In the genomic region with DNA sequence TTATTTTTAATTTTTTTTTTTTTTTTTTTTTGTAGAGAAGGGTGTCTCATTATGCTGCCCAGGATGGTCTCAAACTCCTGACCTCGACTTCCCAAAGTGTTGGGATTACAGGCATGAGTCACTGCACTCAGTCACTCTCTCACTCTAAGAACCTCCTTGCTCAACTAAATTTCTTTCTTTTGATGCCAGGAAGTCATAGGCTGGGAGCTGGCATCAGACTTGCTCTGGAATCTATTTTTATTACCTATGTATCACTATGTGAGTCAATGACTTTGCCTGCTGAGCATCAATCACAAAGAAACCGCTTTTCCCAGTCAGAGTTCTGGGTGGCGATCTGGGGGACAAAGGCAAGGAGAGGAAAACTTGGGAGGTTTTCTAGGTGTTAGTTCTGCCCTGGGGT, we compare ENCODE assay signal across 16 cellular contexts. TPM values are rescaled to one million over a fixed set of nuclear protein-coding genes. Genes with fewer than 3 reads are reported as not detected.
DNase-seq lines count a peak whose midpoint lies in the region; ATAC-seq and TF ChIP-seq lines count a peak whose summit lies in the region.
"Had no signal": no experiment of that assay in that cellular context is flagged by ENCODE, and none has a peak within 500 bp of the region (broad histone marks: within the 10 kb centered on the region; RNA-seq: fewer than 3 reads in every experiment).

No MANE protein-coding gene starts in this region.

- DNase-seq in Daoy (ENCODE audit: low read depth) (peak; percentile 82), NCI-H226 (peak; percentile 41), choroid plexus epithelial cell (ENCODE audit: low read depth) (peak; percentile 40), omental fat pad (ENCODE audit: low spot score) (no peak), SIG-M5 (lab: John Stamatoyannopoulos, UW) (no peak), C1 segment of cervical spinal cord (lab: John Stamatoyannopoulos, UW) (no peak), stomach (no peak), NCI-H1417 (lab: John Stamatoyannopoulos, UW) (no peak)
- DNase-seq: activated naive CD4-positive, alpha-beta T cell treated with anti-CD3 and anti-CD28 coated beads, Interleukin-2, amount 10 ng/mL, durations not matched to agents 7 days and 5 days; CD8-positive, alpha-beta memory T cell; colonic mucosa; gastrocnemius medialis; NCI-H446 treated with DMSO at 0.1 percent for 48 hours; SHP77; stimulated activated CD4-positive, alpha-beta T cell treated with anti-CD3 and anti-CD28 coated beads, Interleukin-4, amount 100 ng/mL, for 4 hours; stimulated activated naive CD8-positive, alpha-beta T cell treated with anti-CD3 and anti-CD28 coated beads, Interleukin-15, Interleukin-2, amounts not matched to agents 100 U/mL and 50 U/mL, for 24 hours had no signal

- no peak overlapping the region for H3K27ac ChIP-seq in stomach
- H3K27ac ChIP-seq: colonic mucosa, gastrocnemius medialis had no signal

- no peak for TF ChIP-seq EP300 in stomach (IDR thresholded peaks at IDR 0.05)

- peak; percentile 19 for ATAC-seq in omental fat pad (ENCODE audit: low FRiP score)
- ATAC-seq: gastrocnemius medialis; stimulated activated naive CD8-positive, alpha-beta T cell treated with anti-CD3 and anti-CD28 coated beads, Interleukin-15, Interleukin-2, amounts not matched to agents 100 U/mL and 50 U/mL, for 24 hours had no signal

- no peaks in the 10 kb centered on the region for H3K36me3 ChIP-seq in stomach
- H3K36me3 ChIP-seq: colonic mucosa, gastrocnemius medialis had no signal

- no peaks in the 10 kb centered on the region for H3K27me3 ChIP-seq in stomach
- H3K27me3 ChIP-seq: colonic mucosa, gastrocnemius medialis had no signal

- intact Hi-C loops in stomach (cut with DNase I; ENCODE audit: low total_unique reads): no loop called here

- TF ChIP-seq CTCF in choroid plexus epithelial cell (conservative IDR thresholded peaks at IDR 0.05; ENCODE audit: low read depth, low read length): no peak
- TF ChIP-seq CTCF in omental fat pad (IDR thresholded peaks at IDR 0.05): no peak
- TF ChIP-seq CTCF in stomach (IDR thresholded peaks at IDR 0.05): no peak

- H3K9me3 ChIP-seq in stomach: no peaks in the 10 kb centered on the region
- H3K9me3 ChIP-seq: colonic mucosa, gastrocnemius medialis had no signal

- H3K4me1 ChIP-seq in stomach: no peaks in the 10 kb centered on the region
- H3K4me1 ChIP-seq: colonic mucosa, gastrocnemius medialis had no signal

- TF ChIP-seq POLR2A in stomach (IDR thresholded peaks at IDR 0.05): no peak

- H3K4me3 ChIP-seq in choroid plexus epithelial cell (ENCODE audit: low read depth, low read length) (no peak overlapping the region), stomach (no peak overlapping the region)
- H3K4me3 ChIP-seq: colonic mucosa, gastrocnemius medialis had no signal

- 79 to 91% (median 83%) methylated on average over 3 of the region's 3 CpGs for WGBS in stomach, 5 donors

RNA-seq across cellular contexts. Expression of a gene that starts 35.5 kb away (rescaled TPM):
- 237 and 242 TPM in 2 replicates for total RNA-seq in Daoy (2014; rRNA removed; shearing (Covaris generic))
- total RNA-seq in omental fat pad: 10 to 100 TPM; 62.3 to 76.9 (median 63.4) TPM
- 100 to 1,000 TPM in 1 of 5 donors, 10 to 100 TPM in 4; 20.0 to 103 (median 54.5) TPM for total RNA-seq in stomach
- 10 to 100 TPM; 17.4 to 24.8 (median 19.4) TPM for polyA plus RNA-seq in stomach

Comparison
In these comparisons a context has a peak if more than half of its experiments do, and no peak if none do; other contexts are left out.
1. DNase-seq: peak in Daoy (single experiment), NCI-H226 (single experiment) and choroid plexus epithelial cell (single experiment); none in omental fat pad (single experiment), SIG-M5 (single experiment), C1 segment of cervical spinal cord (0 of 14), stomach (single experiment) and NCI-H1417 (0 of 3).